Comparison of ENCODE assay signal across 9 cellular contexts in genomic region chr4:152408514-152409327, GRCh38.
DNase-seq lines count a peak whose midpoint lies in the region; ATAC-seq, FAIRE-seq and TF ChIP-seq lines count a peak whose summit lies in the region.
"Had no signal": no experiment of that assay in that cellular context is flagged by ENCODE, and none has a peak within 500 bp of the region (broad histone marks: within the 10 kb centered on the region; RNA-seq: fewer than 3 reads in every experiment).

No MANE protein-coding gene starts in this region.

- peaks cover 18 to 23% (median 20%) of the 10 kb centered on the region in 4 donors for H3K4me1 Mint-ChIP-seq in CD4-positive, alpha-beta memory T cell
- peaks cover 10% of the 10 kb centered on the region for H3K4me1 Mint-ChIP-seq in memory B cell

- H3K27ac ChIP-seq in CD4-positive, alpha-beta memory T cell (ENCODE audit: low read depth, low read length), result no peak overlapping the region
- no peak overlapping the region for H3K27ac ChIP-seq in testis

- no peaks in the 10 kb centered on the region for H3K36me3 ChIP-seq in CD4-positive, alpha-beta memory T cell (ENCODE audit: insufficient read depth, low read length)
- no peaks in the 10 kb centered on the region for H3K36me3 ChIP-seq in testis (ENCODE audit: low read depth, missing control alignments)

- POLR2A ChIA-PET in CD4-positive, alpha-beta memory T cell (lab: Charles Lee; ENCODE audit: partially characterized antibody), result no interaction called here

- H3K4me3 Mint-ChIP-seq in CD4-positive, alpha-beta memory T cell, result no peak overlapping the region
- no peak overlapping the region for H3K4me3 Mint-ChIP-seq in memory B cell
- H3K4me3 Mint-ChIP-seq: T-helper 1 cell treated with Interleukin-12 subunit alpha and Interleukin-12 subunit beta and Interleukin-4 antibody, amounts not matched to agents 30 μg/mL and 1 μg/mL, for 36 hours had no signal

- no peaks in the 10 kb centered on the region for H3K27me3 ChIP-seq in CD4-positive, alpha-beta memory T cell (ENCODE audit: insufficient read depth, low read length)
- no peaks in the 10 kb centered on the region for H3K27me3 ChIP-seq in testis

- FAIRE-seq in GM12891 (lab: Jason Lieb, UNC), result peak; percentile 80

- CTCF ChIA-PET in CD4-positive, alpha-beta memory T cell (lab: Charles Lee; ENCODE audit: partially characterized antibody), result interaction anchor here (0.8 to 3.7 kb wide), 21 partner anchors 8 to 719 kb away, joined by 3 to 17 read pairs (median 5); no protein-coding TSS in a partner anchor

- no peak overlapping the region for H3K4me3 ChIP-seq in CD4-positive, alpha-beta memory T cell (ENCODE audit: low read length in 2 of 2)
- no peak overlapping the region for H3K4me3 ChIP-seq in testis

- DNase-seq in CD4-positive, alpha-beta memory T cell, result peak; percentile 28 to 44 (median 41)
- DNase-seq in GM12891 (ENCODE audit: insufficient read length, low spot score) (peak; percentile 5), NCI-H69 (lab: John Stamatoyannopoulos, UW) (peak; percentile 57), cerebellar cortex (ENCODE audit: low spot score) (peak; percentile 44), memory B cell (ENCODE audit: low spot score in 2 of 2) (peak in 1 of 2 donors; percentile 54), testis (no peak)

- no peaks in the 10 kb centered on the region for H3K9me3 ChIP-seq in CD4-positive, alpha-beta memory T cell (ENCODE audit: control insufficient read depth in 1 of 2, low read length in 2 of 2)
- H3K9me3 ChIP-seq in testis, result no peaks in the 10 kb centered on the region

- 78 to 95% methylated on average over 3 of the region's 3 CpGs for WGBS in testis, 2 donors

- TF ChIP-seq POLR2A in GM12891 (IDR thresholded peaks at IDR 0.05; ENCODE audit: low read depth, low read length) (no peak), testis (IDR thresholded peaks at IDR 0.05) (no peak)

- no peaks in the 10 kb centered on the region for H3K27me3 Mint-ChIP-seq in CD4-positive, alpha-beta memory T cell
- no peaks in the 10 kb centered on the region for H3K27me3 Mint-ChIP-seq in memory B cell

- TF ChIP-seq CTCF in testis (IDR thresholded peaks at IDR 0.05), result peak in 1 of 3 experiments; percentile 51

- intact Hi-C loops in CD4-positive, alpha-beta memory T cell (cut with micrococcal nuclease), result loop anchor here (1.0 to 5.0 kb wide), 4 partner anchors 232 to 720 kb away; no protein-coding TSS in a partner anchor
- intact Hi-C loops in testis (cut with DNase I; ENCODE audit: low total_unique reads), result no loop called here

- peak overlapping the region in 5 of 7 donors; percentile 3 to 85 (median 23) for H3K27ac Mint-ChIP-seq in CD4-positive, alpha-beta memory T cell
- H3K27ac Mint-ChIP-seq in memory B cell, result peak overlapping the region; percentile 75
- H3K27ac Mint-ChIP-seq: T-helper 1 cell treated with Interleukin-12 subunit alpha and Interleukin-12 subunit beta and Interleukin-4 antibody, amounts not matched to agents 30 μg/mL and 1 μg/mL, for 36 hours had no signal

- H3K36me3 Mint-ChIP-seq in CD4-positive, alpha-beta memory T cell, result peaks cover 19 to 25% of the 10 kb centered on the region in 2 donors
- H3K36me3 Mint-ChIP-seq in memory B cell, result peaks cover 20% of the 10 kb centered on the region

- ATAC-seq in memory B cell (ENCODE audit: low read depth), result peak; percentile 74
- no peak for ATAC-seq in GM19035 (IDR thresholded peaks at IDR 0.05; ENCODE audit: unreplicated experiment)
- no peak for ATAC-seq in HG02938 (IDR thresholded peaks at IDR 0.05; ENCODE audit: unreplicated experiment)

- no peaks in the 10 kb centered on the region for H3K4me1 ChIP-seq in CD4-positive, alpha-beta memory T cell (ENCODE audit: insufficient read depth, low read length)
- H3K4me1 ChIP-seq in testis, result no peaks in the 10 kb centered on the region

- H3K9me3 Mint-ChIP-seq in CD4-positive, alpha-beta memory T cell, result no peaks in the 10 kb centered on the region
- H3K9me3 Mint-ChIP-seq in memory B cell, result no peaks in the 10 kb centered on the region
- H3K9me3 Mint-ChIP-seq: T-helper 1 cell treated with Interleukin-12 subunit alpha and Interleukin-12 subunit beta and Interleukin-4 antibody, amounts not matched to agents 30 μg/mL and 1 μg/mL, for 36 hours had no signal

TF ChIP-seq in GM12891, 5 proteins besides CTCF, POLR2A, EP300 and RAD21:
- TF ChIP-seq POU2F2 (IDR thresholded peaks at IDR 0.05; ENCODE audit: low read depth, low read length), result no peak
